In genomic region chr4:20095805-20096541, GRCh38 we compare ENCODE assay signal across 29 cellular contexts.
"Had no signal": no experiment of that assay in that cellular context is flagged by ENCODE, and none has a peak within 500 bp of the region (broad histone marks: within the 10 kb centered on the region; RNA-seq: fewer than 3 reads in every experiment).

No MANE protein-coding gene starts in this region.

- H3K9me3 ChIP-seq: ascending aorta, esophagus muscularis mucosa, gastrocnemius medialis, psoas muscle, suprapubic skin, tibial artery, upper lobe of right lung had no signal

- H3K36me3 Mint-ChIP-seq: activated naive CD4-positive, alpha-beta T cell treated with anti-CD3 and anti-CD28 coated beads, Interleukin-2, amount 10 ng/mL, durations not matched to agents 7 days and 5 days; activated naive CD8-positive, alpha-beta T cell treated with anti-CD3 and anti-CD28 coated beads, Interleukin-2, amount 10 ng/mL, durations not matched to agents 7 days and 5 days; brain; mesothelial cell of epicardium; naive thymus-derived CD8-positive, alpha-beta T cell had no signal

- H3K4me3 Mint-ChIP-seq: activated naive CD4-positive, alpha-beta T cell treated with anti-CD3 and anti-CD28 coated beads, Interleukin-2, amount 10 ng/mL, durations not matched to agents 7 days and 5 days; activated naive CD8-positive, alpha-beta T cell treated with anti-CD3 and anti-CD28 coated beads, Interleukin-2, amount 10 ng/mL, durations not matched to agents 7 days and 5 days; brain; mesothelial cell of epicardium; naive thymus-derived CD8-positive, alpha-beta T cell; neural crest cell; T-helper 1 cell treated with Interleukin-12 subunit alpha and Interleukin-12 subunit beta and Interleukin-4 antibody, amounts not matched to agents 30 μg/mL and 1 μg/mL, for 36 hours had no signal

- H3K27ac ChIP-seq: ascending aorta, esophagus muscularis mucosa, gastrocnemius medialis, parathyroid adenoma, psoas muscle, suprapubic skin, tibial artery, upper lobe of right lung, VCaP had no signal

- H3K4me1 ChIP-seq: ascending aorta, gastrocnemius medialis, parathyroid adenoma, psoas muscle, suprapubic skin, tibial artery, upper lobe of right lung had no signal

- H3K9me3 Mint-ChIP-seq: brain, mesothelial cell of epicardium had no signal

- H3K36me3 ChIP-seq: ascending aorta, esophagus muscularis mucosa, gastrocnemius medialis, suprapubic skin, tibial artery, upper lobe of right lung had no signal

- FAIRE-seq: keratinocyte, TTC549 had no signal

- H3K27me3 Mint-ChIP-seq: activated naive CD4-positive, alpha-beta T cell treated with anti-CD3 and anti-CD28 coated beads, Interleukin-2, amount 10 ng/mL, durations not matched to agents 7 days and 5 days; activated naive CD8-positive, alpha-beta T cell treated with anti-CD3 and anti-CD28 coated beads, Interleukin-2, amount 10 ng/mL, durations not matched to agents 7 days and 5 days; brain had no signal

- ATAC-seq: activated CD4-positive, CD25-positive, alpha-beta regulatory T cell treated with anti-CD3 and anti-CD28 coated beads, Interleukin-2, amount 50 U/mL, for 24 hours; gastrocnemius medialis; left cardiac atrium; naive thymus-derived CD8-positive, alpha-beta T cell; psoas muscle; upper lobe of right lung had no signal

- H3K27ac Mint-ChIP-seq: activated naive CD4-positive, alpha-beta T cell treated with anti-CD3 and anti-CD28 coated beads, Interleukin-2, amount 10 ng/mL, durations not matched to agents 7 days and 5 days; activated naive CD8-positive, alpha-beta T cell treated with anti-CD3 and anti-CD28 coated beads, Interleukin-2, amount 10 ng/mL, durations not matched to agents 7 days and 5 days; brain; mesothelial cell of epicardium; naive thymus-derived CD8-positive, alpha-beta T cell; T-helper 1 cell treated with Interleukin-12 subunit alpha and Interleukin-12 subunit beta and Interleukin-4 antibody, amounts not matched to agents 30 μg/mL and 1 μg/mL, for 36 hours had no signal

- H3K4me1 Mint-ChIP-seq: activated naive CD4-positive, alpha-beta T cell treated with anti-CD3 and anti-CD28 coated beads, Interleukin-2, amount 10 ng/mL, durations not matched to agents 7 days and 5 days; activated naive CD8-positive, alpha-beta T cell treated with anti-CD3 and anti-CD28 coated beads, Interleukin-2, amount 10 ng/mL, durations not matched to agents 7 days and 5 days; brain; mesothelial cell of epicardium; naive thymus-derived CD8-positive, alpha-beta T cell; neural crest cell had no signal

- DNase-seq: activated CD4-positive, alpha-beta T cell treated with anti-CD3 and anti-CD28 coated beads for 48 hours; activated CD4-positive, alpha-beta T cell treated with anti-CD3 and anti-CD28 coated beads, Interleukin-2, amount 50 U/mL, for 48 hours; activated CD8-positive, alpha-beta memory T cell treated with anti-CD3 and anti-CD28 coated beads for 24 hours; activated effector memory CD4-positive, alpha-beta T cell treated with anti-CD3 and anti-CD28 coated beads, Interleukin-2, amount 50 U/mL, for 16 hours; activated naive CD4-positive, alpha-beta T cell treated with anti-CD3 and anti-CD28 coated beads, Interleukin-2, amount 10 ng/mL, durations not matched to agents 7 days and 5 days; activated naive CD8-positive, alpha-beta T cell treated with anti-CD3 and anti-CD28 coated beads, Interleukin-2, amount 10 ng/mL, durations not matched to agents 7 days and 5 days; gastrocnemius medialis; glutamatergic neuron; left cardiac atrium; naive thymus-derived CD8-positive, alpha-beta T cell; psoas muscle; stimulated activated CD4-positive, alpha-beta T cell treated with anti-CD3 and anti-CD28 coated beads, Interleukin-15, amount 100 ng/mL, for 24 hours; stimulated activated CD4-positive, alpha-beta T cell treated with anti-CD3 and anti-CD28 coated beads, Interleukin-2, amount 100 ng/mL, for 24 hours; stimulated activated naive CD4-positive, alpha-beta T cell; T-helper 9 cell; tibial artery; upper lobe of right lung had no signal

- H3K27me3 ChIP-seq: ascending aorta, esophagus muscularis mucosa, gastrocnemius medialis, suprapubic skin, tibial artery, upper lobe of right lung had no signal

- H3K4me3 ChIP-seq: ascending aorta, esophagus muscularis mucosa, gastrocnemius medialis, psoas muscle, suprapubic skin, tibial artery, upper lobe of right lung had no signal
